ENCODE assay signal across 8 cellular contexts in the genomic region with DNA sequence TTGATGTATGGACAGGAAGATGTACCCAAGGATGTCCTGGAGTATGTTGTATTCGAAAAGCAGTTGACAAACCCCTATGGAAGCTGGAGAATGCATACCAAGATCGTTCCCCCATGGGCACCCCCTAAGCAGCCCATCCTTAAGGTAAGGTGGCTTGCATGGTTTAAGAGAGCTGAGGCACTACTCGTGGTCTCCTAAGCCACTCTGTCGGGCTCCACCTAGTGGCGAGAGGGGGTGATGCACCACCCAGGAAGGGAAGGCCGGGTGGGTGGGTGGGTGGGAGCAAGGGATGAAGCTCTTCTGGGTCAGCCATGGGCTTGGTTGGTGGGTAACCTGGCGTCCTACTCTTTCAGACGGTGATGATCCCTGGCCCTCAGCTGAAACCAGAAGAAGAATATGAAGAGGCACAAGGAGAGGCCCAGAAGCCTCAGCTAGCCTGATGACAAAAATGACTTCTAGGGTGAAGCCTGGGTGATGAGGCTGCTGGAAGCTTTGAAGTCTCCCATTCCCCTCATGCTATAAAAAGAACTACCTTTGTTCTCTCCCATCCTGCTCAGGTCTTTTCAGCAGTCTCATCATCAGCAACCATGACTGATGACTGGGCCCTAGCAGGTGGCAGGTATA. TPM values are rescaled to one million over a fixed set of nuclear protein-coding genes. Genes with fewer than 3 reads are reported as not detected.
A peak's percentile ranks its signal among the peaks of the same experiment; 100 is the strongest.
DNase-seq lines count a peak whose midpoint lies in the region; ATAC-seq and TF ChIP-seq lines count a peak whose summit lies in the region.

No MANE protein-coding gene starts in this region.

- intact Hi-C loops in left colon (cut with DNase I, micrococcal nuclease) = no loop called here

- ATAC-seq in left colon (peak; percentile 72), HG03045 (IDR thresholded peaks at IDR 0.05; ENCODE audit: unreplicated experiment) (no peak), GM18505 (IDR thresholded peaks at IDR 0.05; ENCODE audit: unreplicated experiment) (no peak)

- H3K4me3 ChIP-seq in WI38 (ENCODE audit: low read depth, low read length) = no peak overlapping the region

- TF ChIP-seq CTCF in LNCAP (IDR thresholded peaks at IDR 0.05) (peak; percentile 80), WI38 (IDR thresholded peaks at IDR 0.05; ENCODE audit: low read depth, low read length) (peak; percentile 51)

- in situ Hi-C loops in T47D (cut with HindIII; ENCODE audit: low pct_unique_long_range_greater_than_20kb, low sequenced_read_pairs) = no loop called here

- DNase-seq in Daoy (ENCODE audit: low read depth) (peak; percentile 30), T47D (ENCODE audit: low read depth in 1 of 2, low spot score in 1 of 2) (peak; percentile 43 to 78), left colon (peak in 1 of 2 donors; percentile 68)
- peak; percentile 47 to 55 (median 51) for DNase-seq in stimulated activated CD4-positive, alpha-beta T cell treated with anti-CD3 and anti-CD28 coated beads, TNF-alpha, amount 100 ng/mL, for 4 hours (ENCODE audit: low read depth in 3 of 3)

- no peak for TF ChIP-seq POLR2A in GM18505 (IDR thresholded peaks at IDR 0.05; ENCODE audit: borderline replicate concordance, extremely low read depth, insufficient read depth, insufficient read length)

RNA-seq across cellular contexts. Expression of gene GPR179, which starts 21.5 kb away (rescaled TPM):
- total RNA-seq in Daoy (2014; rRNA removed; shearing (Covaris generic)) = under 0.01 and 0.11 TPM in 2 replicates
- total RNA-seq in left colon = under 1 TPM in 1 of 2 donors, not detected in 1; 0.03 TPM

RNA-seq across cellular contexts. Expression of gene MRPL45, which starts 25.3 kb away (rescaled TPM):
- total RNA-seq in Daoy (2014; rRNA removed; shearing (Covaris generic)) = 39.9 and 51.7 TPM in 2 replicates
- total RNA-seq in left colon = 10 to 100 TPM; 28.3 to 28.6 TPM

RNA-seq across cellular contexts. Expression of gene SOCS7, which starts 29.4 kb away (rescaled TPM):
- 5.1 and 10.1 TPM in 2 replicates for total RNA-seq in Daoy (2014; rRNA removed; shearing (Covaris generic))
- total RNA-seq in left colon = 10 to 100 TPM; 11.3 to 12.6 TPM
